In genomic region chr3:108208831-108209230, GRCh38 we compare ENCODE assay signal across 13 cellular contexts. TPM values are rescaled to one million over a fixed set of nuclear protein-coding genes. Genes with fewer than 3 reads are reported as not detected.
DNase-seq lines count a peak whose midpoint lies in the region; ATAC-seq lines count a peak whose summit lies in the region.
"Had no signal": no experiment of that assay in that cellular context is flagged by ENCODE, and none has a peak within 500 bp of the region (broad histone marks: within the 10 kb centered on the region; RNA-seq: fewer than 3 reads in every experiment).

No MANE protein-coding gene starts in this region.

- H3K9me3 Mint-ChIP-seq in activated naive CD4-positive, alpha-beta T cell treated with anti-CD3 and anti-CD28 coated beads, Interleukin-2, amount 50 U/mL, for 72 hours: no peaks in the 10 kb centered on the region
- no peaks in the 10 kb centered on the region for H3K9me3 Mint-ChIP-seq in stimulated activated memory B cell treated with anti-CD40 and anti-IgM and Interleukin-4, amounts not matched to agents 10 μg/mL and 1 μg/mL and 100 μg/mL, for 72 hours
- H3K9me3 Mint-ChIP-seq: dendritic cell treated with granulocyte-macrophage colony-stimulating factor and Interleukin-4, amounts not matched to agents 40 ng/mL and 50 ng/mL, for 4 days; natural killer cell; stimulated activated naive CD8-positive, alpha-beta T cell treated with anti-CD3 and anti-CD28 coated beads, Interleukin-15, Interleukin-2, amounts not matched to agents 100 ng/mL and 50 ng/mL, for 24 hours had no signal

- peak; percentile 61 to 92 for ATAC-seq in activated naive CD4-positive, alpha-beta T cell treated with anti-CD3 and anti-CD28 coated beads, Interleukin-2, amount 50 U/mL, for 72 hours
- peak; percentile 94 for ATAC-seq in HG02588 (IDR thresholded peaks at IDR 0.05; ENCODE audit: unreplicated experiment)
- ATAC-seq in HG03378 (IDR thresholded peaks at IDR 0.05; ENCODE audit: unreplicated experiment): peak; percentile 92
- peak; percentile 85 for ATAC-seq in stimulated activated memory B cell treated with anti-CD40 and anti-IgM and Interleukin-4, amounts not matched to agents 10 μg/mL and 1 μg/mL and 100 μg/mL, for 72 hours
- ATAC-seq in left ventricle myocardium superior: no peak
- ATAC-seq: natural killer cell, T-helper 17 cell had no signal

- no peaks in the 10 kb centered on the region for H3K27me3 Mint-ChIP-seq in stimulated activated memory B cell treated with anti-CD40 and anti-IgM and Interleukin-4, amounts not matched to agents 10 μg/mL and 1 μg/mL and 100 μg/mL, for 72 hours
- H3K27me3 Mint-ChIP-seq: dendritic cell treated with granulocyte-macrophage colony-stimulating factor and Interleukin-4, amounts not matched to agents 40 ng/mL and 50 ng/mL, for 4 days; stimulated activated naive CD8-positive, alpha-beta T cell treated with anti-CD3 and anti-CD28 coated beads, Interleukin-15, Interleukin-2, amounts not matched to agents 100 ng/mL and 50 ng/mL, for 24 hours; T-helper 17 cell had no signal

- DNase-seq in activated naive CD4-positive, alpha-beta T cell treated with anti-CD3 and anti-CD28 coated beads, Interleukin-2, amount 50 U/mL, for 72 hours (ENCODE audit: low spot score in 2 of 2): no peak
- no peak for DNase-seq in activated naive CD4-positive, alpha-beta T cell treated with anti-CD3 and anti-CD28 coated beads, Interleukin-2, amount 50 U/mL, for 16 hours
- DNase-seq in left ventricle myocardium superior (no peak), epidermal melanocyte (ENCODE audit: insufficient read length, low spot score) (no peak)
- DNase-seq in stimulated activated CD4-positive, alpha-beta T cell treated with anti-CD3 and anti-CD28 coated beads, Interleukin-2, amount 100 ng/mL, for 24 hours: no peak
- DNase-seq: MG63, natural killer cell, T-helper 17 cell had no signal

- H3K27ac Mint-ChIP-seq in activated naive CD4-positive, alpha-beta T cell treated with anti-CD3 and anti-CD28 coated beads, Interleukin-2, amount 50 U/mL, for 72 hours: no peak overlapping the region
- peak overlapping the region; percentile 74 for H3K27ac Mint-ChIP-seq in stimulated activated memory B cell treated with anti-CD40 and anti-IgM and Interleukin-4, amounts not matched to agents 10 μg/mL and 1 μg/mL and 100 μg/mL, for 72 hours
- H3K27ac Mint-ChIP-seq: dendritic cell treated with granulocyte-macrophage colony-stimulating factor and Interleukin-4, amounts not matched to agents 40 ng/mL and 50 ng/mL, for 4 days; stimulated activated naive CD8-positive, alpha-beta T cell treated with anti-CD3 and anti-CD28 coated beads, Interleukin-15, Interleukin-2, amounts not matched to agents 100 ng/mL and 50 ng/mL, for 24 hours; T-helper 17 cell had no signal

- peaks cover 22% of the 10 kb centered on the region for H3K4me1 Mint-ChIP-seq in stimulated activated memory B cell treated with anti-CD40 and anti-IgM and Interleukin-4, amounts not matched to agents 10 μg/mL and 1 μg/mL and 100 μg/mL, for 72 hours
- H3K4me1 Mint-ChIP-seq: natural killer cell had no signal

- intact Hi-C loops in left ventricle myocardium superior (cut with micrococcal nuclease): no loop called here

- H3K4me3 Mint-ChIP-seq in stimulated activated memory B cell treated with anti-CD40 and anti-IgM and Interleukin-4, amounts not matched to agents 10 μg/mL and 1 μg/mL and 100 μg/mL, for 72 hours: no peak overlapping the region
- H3K4me3 Mint-ChIP-seq: dendritic cell treated with granulocyte-macrophage colony-stimulating factor and Interleukin-4, amounts not matched to agents 40 ng/mL and 50 ng/mL, for 4 days; natural killer cell; stimulated activated naive CD8-positive, alpha-beta T cell treated with anti-CD3 and anti-CD28 coated beads, Interleukin-15, Interleukin-2, amounts not matched to agents 100 ng/mL and 50 ng/mL, for 24 hours; T-helper 17 cell had no signal

- peaks cover 0 to 5% of the 10 kb centered on the region in 2 donors for H3K36me3 Mint-ChIP-seq in activated naive CD4-positive, alpha-beta T cell treated with anti-CD3 and anti-CD28 coated beads, Interleukin-2, amount 50 U/mL, for 72 hours
- H3K36me3 Mint-ChIP-seq in stimulated activated memory B cell treated with anti-CD40 and anti-IgM and Interleukin-4, amounts not matched to agents 10 μg/mL and 1 μg/mL and 100 μg/mL, for 72 hours: peaks cover 62% of the 10 kb centered on the region

RNA-seq across cellular contexts. Expression of gene IFT57, which starts 13.4 kb away (rescaled TPM):
- total RNA-seq in activated naive CD4-positive, alpha-beta T cell treated with anti-CD3 and anti-CD28 coated beads, Interleukin-2, amount 50 U/mL, for 72 hours: 10 to 100 TPM; 11.3 to 25.5 TPM
- total RNA-seq in left ventricle myocardium superior: 17.3 TPM
